ENCODE assay signal across 8 cellular contexts in the genomic region with DNA sequence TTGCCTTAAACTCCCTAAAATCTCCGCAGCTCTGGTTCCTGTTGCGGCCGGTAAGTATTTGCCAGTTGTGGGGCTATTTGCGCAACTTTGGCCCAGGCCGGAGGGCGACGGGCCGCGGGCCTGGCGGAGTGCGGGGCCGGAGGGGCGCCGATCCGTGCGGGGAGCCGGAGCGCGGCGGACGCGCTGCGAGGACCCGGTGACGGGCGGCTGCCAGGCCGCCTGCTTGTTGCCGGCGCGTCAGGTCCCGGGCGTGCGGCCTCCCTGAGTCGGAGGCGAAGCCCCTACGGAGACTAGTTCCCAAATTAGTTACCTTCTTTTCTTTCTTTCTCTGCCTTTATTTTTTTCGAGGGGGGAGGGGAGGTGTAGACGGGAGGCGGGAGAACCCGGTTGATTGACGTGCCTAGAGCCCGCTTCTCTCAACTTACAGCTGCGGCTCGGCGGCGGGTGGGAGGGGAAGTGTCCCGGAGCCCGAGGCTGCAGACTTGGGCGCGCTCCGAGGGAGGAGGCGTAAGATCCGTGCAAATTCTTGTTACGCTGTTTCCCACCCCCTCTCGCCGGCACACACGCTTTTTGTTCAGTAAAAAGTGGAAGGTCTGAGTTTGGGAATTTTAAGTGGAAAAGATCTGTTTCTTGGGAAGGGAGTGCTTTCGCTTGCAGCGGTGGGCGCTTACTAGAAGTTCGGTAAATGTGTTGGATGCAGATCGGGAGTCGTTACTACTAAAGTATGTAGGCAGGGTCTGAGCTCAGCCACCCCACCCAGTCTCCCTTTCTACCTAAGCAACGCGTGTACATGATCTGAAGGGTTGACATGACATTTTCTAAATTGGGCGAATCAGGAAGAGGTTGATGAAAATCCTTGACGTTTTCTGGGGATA. TPM values are rescaled to one million over a fixed set of nuclear protein-coding genes. Genes with fewer than 3 reads are reported as not detected.
A peak's percentile ranks its signal among the peaks of the same experiment; 100 is the strongest.
DNase-seq lines count a peak whose midpoint lies in the region; ATAC-seq, FAIRE-seq and TF ChIP-seq lines count a peak whose summit lies in the region.

No MANE protein-coding gene starts in this region.

- H3K4me3 Mint-ChIP-seq in activated B cell treated with CpG ODN at 0.5 μM for 24 hours, result peak overlapping the region; percentile 97
- H3K4me3 Mint-ChIP-seq in immature natural killer cell, result peak overlapping the region; percentile 91 to 97 (median 93)

- FAIRE-seq in bronchial epithelial cell (lab: Jason Lieb, UNC) (no peak), small intestine (lab: Jason Lieb, UNC) (no peak)

- intact Hi-C loops in activated B cell treated with CpG ODN at 0.5 μM for 24 hours (cut with micrococcal nuclease), result loop anchor here (1.0 to 10.0 kb wide), 8 partner anchors 167 to 1030 kb away; a partner anchor contains a TSS

- H3K27ac ChIP-seq in small intestine (ENCODE audit: low read depth in 1 of 2, low read length in 1 of 2), result peak overlapping the region; percentile 98 to 100

- H3K36me3 ChIP-seq in bronchial epithelial cell (ENCODE audit: control insufficient read depth, insufficient read depth, low read length), result no peaks in the 10 kb centered on the region
- no peaks in the 10 kb centered on the region for H3K36me3 ChIP-seq in small intestine (ENCODE audit: control insufficient read depth in 2 of 2, insufficient read depth in 2 of 2, low read length in 2 of 2)

- in situ Hi-C loops in GM13977 (cut with MboI; ENCODE audit: low pct_unique_long_range_greater_than_20kb, low sequenced_read_pairs, unreplicated experiment), result no loop called here

- CTCF ChIA-PET in activated B cell treated with CpG ODN at 0.5 μM for 24 hours (lab: Charles Lee), result interaction anchor here (1.0 kb wide), 1 partner anchor 166 kb away, joined by 3 read pairs; no protein-coding TSS in a partner anchor

- POLR2A ChIA-PET in activated B cell treated with CpG ODN at 0.5 μM for 24 hours (lab: Charles Lee), result interaction anchor here (0.6 to 4.5 kb wide), 23 partner anchors 8 to 863 kb away, joined by 3 to 60 read pairs (median 6); a partner anchor contains a TSS

- no peaks in the 10 kb centered on the region for H3K9me3 ChIP-seq in small intestine (ENCODE audit: control insufficient read depth, low read depth)

- H3K4me1 Mint-ChIP-seq in activated B cell treated with CpG ODN at 0.5 μM for 24 hours (peaks cover 79% of the 10 kb centered on the region), immature natural killer cell (peaks cover 79 to 80% of the 10 kb centered on the region in 2 donors)

- H3K4me3 ChIP-seq in bronchial epithelial cell (ENCODE audit: low read depth, low read length) (peak overlapping the region; percentile 56), small intestine (ENCODE audit: low read depth in 1 of 2, low read length in 2 of 2) (peak overlapping the region; percentile 91 to 92)

- no peaks in the 10 kb centered on the region for H3K27me3 Mint-ChIP-seq in activated B cell treated with CpG ODN at 0.5 μM for 24 hours
- H3K27me3 Mint-ChIP-seq in immature natural killer cell (ENCODE audit: low read depth in 3 of 3), result peaks cover 13 to 30% (median 28%) of the 10 kb centered on the region in 3 donors

- TF ChIP-seq CTCF in GM13977 (IDR thresholded peaks at IDR 0.05; ENCODE audit: extremely low read depth, insufficient read depth, missing control alignments), result no peak
- no peak for TF ChIP-seq CTCF in activated B cell treated with CpG ODN at 0.5 μM for 24 hours (IDR thresholded peaks at IDR 0.05)
- TF ChIP-seq CTCF in bronchial epithelial cell (IDR thresholded peaks at IDR 0.05; ENCODE audit: insufficient read depth, low read length, severe bottlenecking), result no peak

- peak; percentile 28 for ATAC-seq in HG03045 (IDR thresholded peaks at IDR 0.05; ENCODE audit: unreplicated experiment)
- ATAC-seq in activated B cell treated with CpG ODN at 0.5 μM for 24 hours (ENCODE audit: low read depth), result peak; percentile 30

- 0% methylated on average over 54 to 67 of the region's 67 CpGs for WGBS in small intestine, 3 donors

- H3K9me3 Mint-ChIP-seq in activated B cell treated with CpG ODN at 0.5 μM for 24 hours (no peaks in the 10 kb centered on the region), immature natural killer cell (peaks cover 0 to 3% (median 0%) of the 10 kb centered on the region in 6 donors)

- H3K27me3 ChIP-seq in bronchial epithelial cell (ENCODE audit: control insufficient read depth, insufficient read depth, low read length) (no peaks in the 10 kb centered on the region), small intestine (ENCODE audit: control insufficient read depth in 2 of 2, insufficient read depth in 2 of 2, low read length in 2 of 2) (no peaks in the 10 kb centered on the region)

- H3K27ac Mint-ChIP-seq in activated B cell treated with CpG ODN at 0.5 μM for 24 hours, result peak overlapping the region; percentile 100
- H3K27ac Mint-ChIP-seq in immature natural killer cell, result peak overlapping the region; percentile 98 to 100 (median 100)

- DNase-seq in GM13977 (ENCODE audit: low spot score), result peak; percentile 81
- DNase-seq in NCI-H2227 treated with DMSO at 0.1 percent for 48 hours (lab: John Stamatoyannopoulos, UW), result peak; percentile 66
- DNase-seq in activated B cell treated with CpG ODN at 0.5 μM for 24 hours, result peak; percentile 76
- peak; percentile 69 for DNase-seq in bronchial epithelial cell (ENCODE audit: low read depth)
- peak; percentile 83 to 85 (median 84) for DNase-seq in immature natural killer cell
- DNase-seq in small intestine, result peak; percentile 91
- no peak for DNase-seq in cortex of kidney (lab: John Stamatoyannopoulos, UW)

- H3K36me3 Mint-ChIP-seq in activated B cell treated with CpG ODN at 0.5 μM for 24 hours (ENCODE audit: low read depth) (peaks cover 19% of the 10 kb centered on the region), immature natural killer cell (no peaks in the 10 kb centered on the region)

- H3K4me1 ChIP-seq in small intestine (ENCODE audit: control insufficient read depth in 2 of 2, insufficient read depth in 1 of 2, low read depth in 1 of 2, low read length in 1 of 2), result peaks cover 4 to 29% of the 10 kb centered on the region in 2 donors

RNA-seq across cellular contexts. Expression of a gene that starts 0.6 kb away (rescaled TPM):
- total RNA-seq in activated B cell treated with CpG ODN at 0.5 μM for 24 hours (56.5 and 60.7 TPM in 2 replicates), bronchial epithelial cell (36.1 and 39.5 TPM in 2 replicates)
- polyA plus RNA-seq in immature natural killer cell (100 to 1,000 TPM in 1 of 3 donors, 10 to 100 TPM in 2; 53.5 to 123 (median 70.9) TPM), small intestine (10 to 100 TPM in 1 of 3 donors, 1 to 10 TPM in 2; 6.2 to 13.2 (median 8.5) TPM)

RNA-seq across cellular contexts. Expression of a gene that starts 1.5 kb away (rescaled TPM):
- total RNA-seq in activated B cell treated with CpG ODN at 0.5 μM for 24 hours (20.9 and 29.1 TPM in 2 replicates), bronchial epithelial cell (4.1 and 4.7 TPM in 2 replicates)
- polyA plus RNA-seq in immature natural killer cell (10 to 100 TPM in 2 of 3 donors, 1 to 10 TPM in 1; 9.9 to 23.1 (median 15.3) TPM), small intestine (1 to 10 TPM in 1 of 3 donors, under 1 TPM in 2; 0.81 to 2.5 (median 0.89) TPM)

RNA-seq across cellular contexts. Expression of a gene that starts 35.4 kb away (rescaled TPM):
- total RNA-seq in activated B cell treated with CpG ODN at 0.5 μM for 24 hours (3.8 and 5.4 TPM in 2 replicates), bronchial epithelial cell (1.6 and 4.2 TPM in 2 replicates)
- polyA plus RNA-seq in immature natural killer cell (1 to 10 TPM in 1 of 3 donors, under 1 TPM in 2; 0.11 to 1.2 (median 0.73) TPM), small intestine (10 to 100 TPM in 1 of 3 donors, 1 to 10 TPM in 2; 1.4 to 10.6 (median 1.8) TPM)

RNA-seq across cellular contexts. Expression of a gene that starts 39.8 kb away (rescaled TPM):
- total RNA-seq in activated B cell treated with CpG ODN at 0.5 μM for 24 hours (4.3 and 5.1 TPM in 2 replicates), bronchial epithelial cell (under 0.01 and 0.13 TPM in 2 replicates)
- polyA plus RNA-seq in immature natural killer cell (1 to 10 TPM; 1.5 to 5.8 (median 4.2) TPM), small intestine (under 1 TPM; 0.27 to 0.67 (median 0.49) TPM)

RNA-seq across cellular contexts. Expression of a gene that starts 44.6 kb away (rescaled TPM):
- total RNA-seq in activated B cell treated with CpG ODN at 0.5 μM for 24 hours, result not detected in 2 replicates
- 0.51 and 1.1 TPM in 2 replicates for total RNA-seq in bronchial epithelial cell
- polyA plus RNA-seq in immature natural killer cell, result under 1 TPM in 2 of 3 donors, not detected in 1; 0.47 to 0.81 TPM
- polyA plus RNA-seq in small intestine, result 1 to 10 TPM; 3.3 to 7.8 (median 6.5) TPM
